ENCODE assay signal across 13 cellular contexts in the genomic region with DNA sequence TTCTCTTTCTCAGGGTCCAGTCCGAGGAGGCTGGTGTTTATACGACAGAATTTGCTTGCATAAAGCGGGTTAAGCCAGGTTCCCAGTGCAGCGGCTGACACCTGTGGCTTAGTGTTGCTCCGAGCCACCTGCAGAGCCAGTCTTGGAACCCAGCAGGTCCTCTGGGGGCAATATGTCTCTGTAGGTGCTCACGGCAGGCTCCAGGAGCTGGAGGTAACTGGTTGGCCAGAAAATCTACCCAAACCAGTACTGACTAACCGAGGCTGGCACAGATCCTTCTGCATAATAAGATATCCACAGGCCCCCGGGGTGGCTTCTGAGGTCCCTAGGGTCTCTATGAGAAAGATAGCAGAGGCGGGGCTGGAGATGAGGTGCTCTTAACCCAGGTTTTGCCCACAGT. TPM values are rescaled to one million over a fixed set of nuclear protein-coding genes. Genes with fewer than 3 reads are reported as not detected.
DNase-seq lines count a peak whose midpoint lies in the region; ATAC-seq and TF ChIP-seq lines count a peak whose summit lies in the region.
"Had no signal": no experiment of that assay in that cellular context is flagged by ENCODE, and none has a peak within 500 bp of the region (broad histone marks: within the 10 kb centered on the region; RNA-seq: fewer than 3 reads in every experiment).

No MANE protein-coding gene starts in this region.

- POLR2A ChIA-PET in AG04450 (lab: Yijun Ruan, JAX) (no interaction called here), IMR-90 (lab: Charles Lee; ENCODE audit: unreplicated experiment) (no interaction called here)

- H4K91ac ChIP-seq in IMR-90 (ENCODE audit: insufficient read depth, low read depth, low read length), result no peak overlapping the region

- H3K4me1 ChIP-seq in IMR-90 (ENCODE audit: control insufficient read depth, insufficient read depth, low read length), result peaks cover 31% of the 10 kb centered on the region
- H3K4me1 ChIP-seq in lower lobe of right lung, result peaks cover 72% of the 10 kb centered on the region
- H3K4me1 ChIP-seq: uterus had no signal

- H2BK15ac ChIP-seq in IMR-90 (ENCODE audit: low read depth, low read length), result 0 out of 3 replicates have a peak overlapping the region, but pooled peaks have one; percentile 24

- DNase-seq in AG04450 (ENCODE audit: low read depth, low spot score), result no peak
- no peak for DNase-seq in IMR-90
- DNase-seq in cerebellar cortex (ENCODE audit: low spot score), result peak; percentile 29
- no peak for DNase-seq in lower lobe of right lung
- DNase-seq in HuH-7.5 (ENCODE audit: low spot score), result no peak
- no peak for DNase-seq in amygdala (lab: John Stamatoyannopoulos, UW)
- DNase-seq: activated CD4-positive, CD25-positive, alpha-beta regulatory T cell; activated naive CD8-positive, alpha-beta T cell treated with anti-CD3 and anti-CD28 coated beads, Interleukin-2, amount 50 U/mL, for 24 hours; DMS79 treated with DMSO at 0.1 percent for 48 hours; SW 1271; uterus had no signal

- H3K14ac ChIP-seq in IMR-90 (replicated peaks; ENCODE audit: low read depth, low read length), result no peak overlapping the region

- H3K9me3 ChIP-seq in AG04450 (ENCODE audit: control insufficient read depth, insufficient read depth, low read length) (peaks cover 9% of the 10 kb centered on the region), IMR-90 (ENCODE audit: control insufficient read depth, insufficient read depth, low read length) (no peaks in the 10 kb centered on the region), lower lobe of right lung (no peaks in the 10 kb centered on the region)
- H3K9me3 ChIP-seq: uterus had no signal

- H3K27me3 ChIP-seq in AG04450 (ENCODE audit: control insufficient read depth, insufficient read depth, low read length) (no peaks in the 10 kb centered on the region), IMR-90 (ENCODE audit: control insufficient read depth, insufficient read depth, low read length) (no peaks in the 10 kb centered on the region), lower lobe of right lung (ENCODE audit: low read depth) (no peaks in the 10 kb centered on the region)
- H3K27me3 ChIP-seq: uterus had no signal

- no peak overlapping the region for H3K18ac ChIP-seq in IMR-90 (ENCODE audit: low read depth, low read length)

- dilution Hi-C loops in IMR-90 (cut with HindIII; ENCODE audit: low sequenced_read_pairs, unreplicated experiment), result no loop called here

- peak overlapping the region; percentile 10 for H2AK9ac ChIP-seq in IMR-90 (replicated peaks; ENCODE audit: low read depth, low read length, poor library complexity)

- no TSS peak for BruUV-seq in IMR-90 (replicated peaks; lab: Mats Ljungman, UMichigan)

- TF ChIP-seq CTCF in AG04450 (IDR thresholded peaks at IDR 0.05; ENCODE audit: low read depth, low read length) (no peak), IMR-90 (conservative IDR thresholded peaks at IDR 0.05; ENCODE audit: low read depth, low read length) (no peak), lower lobe of right lung (IDR thresholded peaks at IDR 0.05) (no peak)

- no peak overlapping the region for H4K5ac ChIP-seq in IMR-90 (ENCODE audit: low read depth, low read length)

- no peak overlapping the region for H2AFZ ChIP-seq in IMR-90 (replicated peaks; ENCODE audit: low read length, poor library complexity)

- in situ Hi-C loops in IMR-90 (cut with MboI; ENCODE audit: low sequenced_read_pairs), result no loop called here

- peak overlapping the region; percentile 29; the same call in 1 of the 2 replicates for H2BK120ac ChIP-seq in IMR-90 (ENCODE audit: low read depth, low read length)

- H3K9ac ChIP-seq in IMR-90 (ENCODE audit: low read depth, low read length), result no peak overlapping the region

- no peak overlapping the region for H3K4me2 ChIP-seq in IMR-90 (ENCODE audit: low read depth, low read length)

- peaks cover 18% of the 10 kb centered on the region for H3K9me1 ChIP-seq in IMR-90 (ENCODE audit: insufficient read depth, low read length)

- no peak for TF ChIP-seq POLR2A in IMR-90 (IDR thresholded peaks at IDR 0.05; ENCODE audit: low read depth, low read length)

- intact Hi-C loops in IMR-90 (cut with micrococcal nuclease), result no loop called here
- intact Hi-C loops in lower lobe of right lung (cut with DNase I), result no loop called here

- no peak for ATAC-seq in IMR-90 (ENCODE audit: low read depth)
- ATAC-seq in lower lobe of right lung, result no peak
- ATAC-seq in HG02678 (IDR thresholded peaks at IDR 0.05; ENCODE audit: unreplicated experiment), result no peak
- ATAC-seq in GM19467 (IDR thresholded peaks at IDR 0.05; ENCODE audit: unreplicated experiment), result no peak
- ATAC-seq: activated naive CD8-positive, alpha-beta T cell treated with anti-CD3 and anti-CD28 coated beads, Interleukin-2, amount 50 U/mL, for 24 hours had no signal

- no peak for TF ChIP-seq RAD21 in IMR-90 (IDR thresholded peaks at IDR 0.05; ENCODE audit: low read length)

- no peak overlapping the region for H3K4me3 ChIP-seq in AG04450 (ENCODE audit: low read depth, low read length)
- H3K4me3 ChIP-seq in IMR-90 (ENCODE audit: insufficient read depth, low read depth, low read length), result no peak overlapping the region
- H3K4me3 ChIP-seq in lower lobe of right lung, result no peak overlapping the region
- H3K4me3 ChIP-seq: uterus had no signal

- H2BK20ac ChIP-seq in IMR-90 (ENCODE audit: low read depth, low read length), result no peak overlapping the region

- H3K79me1 ChIP-seq in IMR-90 (ENCODE audit: low read depth in 1 of 2, low read length in 2 of 2), result peaks cover 38 to 78% of the 10 kb centered on the region in 2 experiments

- 75% methylated on average over 4 of the region's 9 CpGs; no CpG with 5 or more reads in 1 of the 2 experiments for WGBS in IMR-90 (ENCODE audit: extremely low coverage in 2 of 2, insufficient read length in 1 of 2), 2 experiments

- CTCF ChIA-PET in AG04450 (lab: Charles Lee), result no interaction called here
- CTCF ChIA-PET in IMR-90 (lab: Yijun Ruan, JAX), result no interaction called here

- H3K56ac ChIP-seq in IMR-90 (ENCODE audit: extremely low read depth, insufficient read depth, low read length), result no peak overlapping the region

- no peak overlapping the region for H4K8ac ChIP-seq in IMR-90 (ENCODE audit: low read depth in 2 of 2, low read length in 2 of 2)

- H2AK5ac ChIP-seq in IMR-90 (ENCODE audit: low read depth, low read length), result peak overlapping the region; percentile 38; the same call in 1 of the 2 replicates

- H3K27ac ChIP-seq in AG04450 (ENCODE audit: low read depth, low read length), result peak overlapping the region; percentile 21
- peak overlapping the region; percentile 24; the same call in 1 of the 2 replicates for H3K27ac ChIP-seq in IMR-90 (ENCODE audit: insufficient read depth, low read length)
- peak overlapping the region; percentile 88 for H3K27ac ChIP-seq in lower lobe of right lung
- H3K27ac ChIP-seq: uterus had no signal

- H2BK5ac ChIP-seq in IMR-90 (ENCODE audit: low read depth, low read length, poor library complexity, severe bottlenecking), result peak overlapping the region; percentile 10

- H3K4ac ChIP-seq in IMR-90 (ENCODE audit: low read depth, low read length), result no peak overlapping the region; the same call in 1 of the 2 replicates

- H3K36me3 ChIP-seq in IMR-90 (ENCODE audit: control insufficient read depth, insufficient read depth, low read length), result peaks cover 25% of the 10 kb centered on the region
- H3K36me3 ChIP-seq in lower lobe of right lung, result peaks cover 8% of the 10 kb centered on the region
- H3K36me3 ChIP-seq: uterus had no signal

- H3K23ac ChIP-seq in IMR-90 (ENCODE audit: low read depth, low read length), result 0 out of 2 replicates have a peak overlapping the region, but pooled peaks have one; percentile 29

- no peaks in the 10 kb centered on the region for H4K20me1 ChIP-seq in IMR-90 (ENCODE audit: insufficient read depth, low read length)

TF ChIP-seq in IMR-90, 13 proteins besides CTCF, POLR2A, EP300 and RAD21:
- TF ChIP-seq CEBPB (IDR thresholded peaks at IDR 0.05; ENCODE audit: low read depth, low read length) (no peak), SMC3 (IDR thresholded peaks at IDR 0.05; ENCODE audit: low read depth, low read length) (no peak), RCOR1 (IDR thresholded peaks at IDR 0.05; ENCODE audit: insufficient replicate concordance, low read length) (no peak), BHLHE40 (IDR thresholded peaks at IDR 0.05; ENCODE audit: low read depth, low read length) (no peak), CHD1 (IDR thresholded peaks at IDR 0.05; ENCODE audit: low read depth, low read length) (no peak), MAFK (IDR thresholded peaks at IDR 0.05; ENCODE audit: low read depth, low read length) (no peak), NFE2L2 (IDR thresholded peaks at IDR 0.05; ENCODE audit: low read depth, low read length) (no peak), MXI1 (IDR thresholded peaks at IDR 0.05; ENCODE audit: borderline replicate concordance, low read depth, low read length) (no peak), RFX5 (IDR thresholded peaks at IDR 0.05; ENCODE audit: low read depth, low read length) (no peak), MAZ (IDR thresholded peaks at IDR 0.05; ENCODE audit: borderline replicate concordance, low read depth, low read length) (no peak), FOS (IDR thresholded peaks at IDR 0.05; ENCODE audit: low read depth, low read length) (no peak)
- TF ChIP-seq, protein P1, sequence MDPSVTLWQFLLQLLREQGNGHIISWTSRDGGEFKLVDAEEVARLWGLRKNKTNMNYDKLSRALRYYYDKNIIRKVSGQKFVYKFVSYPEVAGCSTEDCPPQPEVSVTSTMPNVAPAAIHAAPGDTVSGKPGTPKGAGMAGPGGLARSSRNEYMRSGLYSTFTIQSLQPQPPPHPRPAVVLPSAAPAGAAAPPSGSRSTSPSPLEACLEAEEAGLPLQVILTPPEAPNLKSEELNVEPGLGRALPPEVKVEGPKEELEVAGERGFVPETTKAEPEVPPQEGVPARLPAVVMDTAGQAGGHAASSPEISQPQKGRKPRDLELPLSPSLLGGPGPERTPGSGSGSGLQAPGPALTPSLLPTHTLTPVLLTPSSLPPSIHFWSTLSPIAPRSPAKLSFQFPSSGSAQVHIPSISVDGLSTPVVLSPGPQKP (IDR thresholded peaks at IDR 0.05; ENCODE audit: borderline replicate concordance, low read depth, low read length), result no peak
- TF ChIP-seq, protein P2, sequence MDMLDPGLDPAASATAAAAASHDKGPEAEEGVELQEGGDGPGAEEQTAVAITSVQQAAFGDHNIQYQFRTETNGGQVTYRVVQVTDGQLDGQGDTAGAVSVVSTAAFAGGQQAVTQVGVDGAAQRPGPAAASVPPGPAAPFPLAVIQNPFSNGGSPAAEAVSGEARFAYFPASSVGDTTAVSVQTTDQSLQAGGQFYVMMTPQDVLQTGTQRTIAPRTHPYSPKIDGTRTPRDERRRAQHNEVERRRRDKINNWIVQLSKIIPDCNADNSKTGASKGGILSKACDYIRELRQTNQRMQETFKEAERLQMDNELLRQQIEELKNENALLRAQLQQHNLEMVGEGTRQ (IDR thresholded peaks at IDR 0.05; ENCODE audit: low read depth, low read length), result no peak

RNA-seq across cellular contexts. Expression of a gene that starts 3.2 kb away (rescaled TPM):
- 49.1 and 51.5 TPM in 2 replicates for polyA plus RNA-seq in AG04450 (2011; rRNA removed)
- polyA minus RNA-seq in AG04450 (2011; rRNA and poly(A)+ RNA removed), result 67.4 and 85.4 TPM in 2 replicates
- 23.6 and 23.7 TPM in 2 replicates for total RNA-seq in IMR-90 (2012; rRNA removed)
- polyA plus RNA-seq in IMR-90 (2012; rRNA removed), result 59.9 and 60.6 TPM in 2 replicates
- 33.0 and 76.1 TPM in 2 replicates for polyA plus RNA-seq in IMR-90 (2012; cell fraction: cytosol; rRNA removed)
- polyA plus RNA-seq in IMR-90 (2012; cell fraction: nucleus; rRNA removed; ENCODE audit: low replicate concordance), result 37.3 and 45.7 TPM in 2 replicates
- 132 TPM for total RNA-seq in lower lobe of right lung

Comparison
In these comparisons a context has a peak if more than half of its experiments do, and no peak if none do; other contexts are left out.
1. H3K27ac ChIP-seq: peak in every context shown above with its lines; median percentile 88 in lower lobe of right lung; 24 in IMR-90; 21 in AG04450.